Comparison of ENCODE assay signal across 8 cellular contexts in the genomic region with DNA sequence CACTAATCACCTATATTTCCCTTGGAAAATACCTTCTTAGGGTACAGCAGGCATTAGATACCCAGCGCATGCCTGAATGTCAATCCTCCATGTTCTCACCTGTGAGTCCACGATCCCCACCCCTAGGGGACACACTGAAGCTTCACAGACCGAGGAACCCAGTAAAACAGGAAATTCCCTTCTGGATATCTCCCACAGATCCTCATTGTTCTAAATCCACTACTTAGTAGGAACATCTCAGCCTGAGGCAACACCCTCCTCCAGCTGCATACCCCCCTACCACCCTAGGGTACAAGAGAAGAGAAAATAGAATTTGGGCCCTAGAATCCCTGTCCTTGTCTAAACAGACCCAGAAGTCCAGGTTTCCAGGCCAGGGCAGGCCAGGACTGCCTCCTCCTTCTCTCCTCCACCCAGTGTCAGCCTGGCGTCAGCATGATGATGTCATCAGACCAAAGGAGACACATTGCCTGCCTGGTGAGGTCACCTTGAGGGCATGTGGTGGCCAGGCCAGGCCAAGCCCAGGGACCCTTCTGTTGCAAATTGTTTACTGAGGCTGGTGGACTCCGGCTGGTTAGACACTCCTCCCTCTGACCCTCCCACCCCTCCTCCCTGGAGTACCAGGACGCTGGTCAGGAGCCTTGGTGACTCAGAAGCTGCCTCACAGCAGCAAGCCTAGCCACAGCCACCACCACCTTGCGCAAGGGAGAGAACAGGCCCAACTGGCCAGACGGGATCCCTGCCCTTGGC. TPM values are rescaled to one million over a fixed set of nuclear protein-coding genes. Genes with fewer than 3 reads are reported as not detected.
A peak's percentile ranks its signal among the peaks of the same experiment; 100 is the strongest.
DNase-seq lines count a peak whose midpoint lies in the region; ATAC-seq and TF ChIP-seq lines count a peak whose summit lies in the region.

No MANE protein-coding gene starts in this region.

- H3K23ac ChIP-seq in mesenchymal stem cell (ENCODE audit: low read length in 2 of 2) = no peak overlapping the region

- peak overlapping the region in 1 of 2 experiments; percentile 9 for H3K4ac ChIP-seq in mesenchymal stem cell (ENCODE audit: low read depth in 1 of 2, low read length in 2 of 2)

- H2BK5ac ChIP-seq in mesenchymal stem cell (ENCODE audit: low read depth, low read length, poor library complexity, severe bottlenecking) = no peak overlapping the region

- in situ Hi-C loops in GM13977 (cut with MboI; ENCODE audit: low pct_unique_long_range_greater_than_20kb, low sequenced_read_pairs, unreplicated experiment) = no loop called here

- peaks cover 23% of the 10 kb centered on the region for H3K4me1 ChIP-seq in mesenchymal stem cell (ENCODE audit: control insufficient read depth, insufficient read depth, low read depth, low read length)

- peak overlapping the region; percentile 2 for H2BK120ac ChIP-seq in mesenchymal stem cell (ENCODE audit: low read depth, low read length)

- H2AK5ac ChIP-seq in mesenchymal stem cell (ENCODE audit: low read length, severe bottlenecking) = no peak overlapping the region

- no peak overlapping the region for H3K4me2 ChIP-seq in mesenchymal stem cell (ENCODE audit: low read length, poor library complexity, severe bottlenecking)

- H3K36me3 ChIP-seq in mesenchymal stem cell (ENCODE audit: control insufficient read depth in 1 of 2, insufficient read depth in 2 of 2, low read depth in 1 of 2, low read length in 2 of 2) = no peaks in the 10 kb centered on the region

- H4K91ac ChIP-seq in mesenchymal stem cell (ENCODE audit: low read length) = peak overlapping the region; percentile 28

- no peaks in the 10 kb centered on the region for H3K79me1 ChIP-seq in mesenchymal stem cell (replicated peaks; ENCODE audit: low read length, poor library complexity, severe bottlenecking)

- H4K8ac ChIP-seq in mesenchymal stem cell (ENCODE audit: low read length) = peak overlapping the region; percentile 91

- no peak for ATAC-seq in GM21619 (IDR thresholded peaks at IDR 0.05; ENCODE audit: unreplicated experiment)

- TF ChIP-seq CTCF in AG10803 (conservative IDR thresholded peaks at IDR 0.05; ENCODE audit: low read length) = no peak
- no peak for TF ChIP-seq CTCF in cardiac fibroblast (IDR thresholded peaks at IDR 0.05; ENCODE audit: low read depth, low read length)
- no peak for TF ChIP-seq CTCF in GM13977 (IDR thresholded peaks at IDR 0.05; ENCODE audit: extremely low read depth, insufficient read depth, missing control alignments)

- 35% methylated on average over 8 of the region's 8 CpGs for WGBS in mesenchymal stem cell

- H3K18ac ChIP-seq in mesenchymal stem cell (ENCODE audit: low read depth in 1 of 2, low read length in 2 of 2) = peak overlapping the region; percentile 22 to 63

- H3K4me3 ChIP-seq in AG10803 (ENCODE audit: low read length) (no peak overlapping the region), cardiac fibroblast (replicated peaks in 1 of 2; ENCODE audit: low read depth in 2 of 2, low read length in 2 of 2) (no peak overlapping the region), mesenchymal stem cell (ENCODE audit: insufficient read depth in 1 of 2, low read depth in 1 of 2, low read length in 2 of 2) (peak overlapping the region in 1 of 2 experiments; percentile 8)

- H3K9ac ChIP-seq in mesenchymal stem cell (ENCODE audit: low read length) = peak overlapping the region; percentile 86

- DNase-seq in AG10803 (ENCODE audit: low read depth) = peak; percentile 95
- peak; percentile 94 for DNase-seq in M059J (ENCODE audit: low read depth)
- peak; percentile 86 to 96 for DNase-seq in cardiac fibroblast (ENCODE audit: low read depth in 2 of 2)
- peak; percentile 97 for DNase-seq in mesenchymal stem cell
- no peak for DNase-seq in NCI-H187 treated with DMSO at 0.1 percent for 48 hours (lab: John Stamatoyannopoulos, UW)
- no peak for DNase-seq in stimulated activated naive CD4-positive, alpha-beta T cell treated with Interleukin-2 at 50 U/mL for 16 hours (lab: John Stamatoyannopoulos, UW)
- no peak for DNase-seq in GM13977 (ENCODE audit: low spot score)

- no peak overlapping the region for H3K27ac ChIP-seq in mesenchymal stem cell (ENCODE audit: low read length, poor library complexity, severe bottlenecking)

- peak overlapping the region; percentile 9 to 45 for H2BK12ac ChIP-seq in mesenchymal stem cell (ENCODE audit: low read length in 2 of 2)

- H3K9me3 ChIP-seq in mesenchymal stem cell (ENCODE audit: control insufficient read depth, low read length) = no peaks in the 10 kb centered on the region

- no peaks in the 10 kb centered on the region for H3K27me3 ChIP-seq in mesenchymal stem cell (ENCODE audit: control insufficient read depth in 1 of 2, insufficient read depth in 1 of 2, low read length in 2 of 2)

- H3K14ac ChIP-seq in mesenchymal stem cell (ENCODE audit: low read length in 2 of 2) = no peak overlapping the region

- H2BK15ac ChIP-seq in mesenchymal stem cell (ENCODE audit: low read depth, poor library complexity, severe bottlenecking) = peak overlapping the region; percentile 92

- H2AFZ ChIP-seq in mesenchymal stem cell (ENCODE audit: low read depth, low read length) = peak overlapping the region; percentile 30

RNA-seq across cellular contexts. Expression of a gene that starts 6.2 kb away (rescaled TPM):
- not detected in 2 replicates for total RNA-seq in M059J (2014; rRNA removed; shearing (Covaris generic))
- polyA plus RNA-seq in mesenchymal stem cell (2013, experiment 1 of 2) = 0.03 TPM
- polyA plus RNA-seq in mesenchymal stem cell (2013, experiment 2 of 2) = 0.01 TPM

RNA-seq across cellular contexts. Expression of a gene that starts 13.5 kb away (rescaled TPM):
- 0.12 TPM in 1 of 2 replicates, not detected in the other for total RNA-seq in M059J (2014; rRNA removed; shearing (Covaris generic))
- polyA plus RNA-seq in mesenchymal stem cell (2013, experiment 1 of 2) = 0.04 TPM
- 0.03 TPM for polyA plus RNA-seq in mesenchymal stem cell (2013, experiment 2 of 2)

RNA-seq across cellular contexts. Expression of a gene that starts 15.0 kb away (rescaled TPM):
- total RNA-seq in M059J (2014; rRNA removed; shearing (Covaris generic)) = 3.0 and 3.9 TPM in 2 replicates
- polyA plus RNA-seq in mesenchymal stem cell (2013, experiment 1 of 2) = 1.3 TPM
- 1.7 TPM for polyA plus RNA-seq in mesenchymal stem cell (2013, experiment 2 of 2)

RNA-seq across cellular contexts. Expression of a gene that starts 34.7 kb away (rescaled TPM):
- total RNA-seq in M059J (2014; rRNA removed; shearing (Covaris generic)) = 105 and 111 TPM in 2 replicates
- polyA plus RNA-seq in mesenchymal stem cell (2013, experiment 1 of 2) = 252 TPM
- polyA plus RNA-seq in mesenchymal stem cell (2013, experiment 2 of 2) = 245 TPM

RNA-seq across cellular contexts. Expression of a gene that starts 34.7 kb away (rescaled TPM):
- total RNA-seq in M059J (2014; rRNA removed; shearing (Covaris generic)) = 24.5 and 31.5 TPM in 2 replicates
- 28.8 TPM for polyA plus RNA-seq in mesenchymal stem cell (2013, experiment 1 of 2)
- 28.9 TPM for polyA plus RNA-seq in mesenchymal stem cell (2013, experiment 2 of 2)

Comparison
In these comparisons a context has a peak if more than half of its experiments do, and no peak if none do; other contexts are left out.
1. DNase-seq: peak in AG10803 (single experiment), M059J (single experiment), cardiac fibroblast (2 of 2) and mesenchymal stem cell (single experiment); none in NCI-H187 treated with DMSO at 0.1 percent for 48 hours (single experiment), stimulated activated naive CD4-positive, alpha-beta T cell treated with Interleukin-2 at 50 U/mL for 16 hours (single experiment) and GM13977 (single experiment).